In the genomic region with DNA sequence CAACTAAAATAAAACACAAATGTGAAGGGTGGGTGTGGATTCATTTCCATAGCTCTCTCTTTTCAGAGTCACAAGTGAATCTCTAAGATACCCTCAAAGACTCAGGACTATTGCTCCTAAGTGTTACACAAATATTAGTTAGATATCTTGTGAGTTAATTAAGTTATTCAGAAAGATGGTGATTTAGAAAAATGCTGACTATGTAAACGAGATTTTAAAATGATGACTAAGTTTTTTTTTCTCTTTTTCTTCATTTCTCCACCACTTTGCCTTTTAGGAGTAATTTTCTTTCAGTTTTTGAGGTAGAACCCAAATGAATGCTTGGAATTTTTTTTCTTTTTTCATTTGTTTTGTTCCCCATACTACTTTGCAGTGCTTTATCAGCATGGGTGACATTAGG, we compare ENCODE assay signal across 8 cellular contexts.
"Had no signal": no experiment of that assay in that cellular context is flagged by ENCODE, and none has a peak within 500 bp of the region (broad histone marks: within the 10 kb centered on the region; RNA-seq: fewer than 3 reads in every experiment).

No MANE protein-coding gene starts in this region.

- H3K27ac ChIP-seq: KMS-11 had no signal

- FAIRE-seq: H54, HTR-8/SVneo had no signal

- H3K4me2 ChIP-seq: KMS-11 had no signal

- H3K9me3 Mint-ChIP-seq: H9 had no signal

- DNase-seq: GOT3, H9, HCEC 1CT, Karpas-422, KBM-7 had no signal

- H3K4me3 Mint-ChIP-seq: H9 had no signal

- H3K9ac ChIP-seq: KMS-11 had no signal
